ENCODE assay signal across 10 cellular contexts in genomic region chr12:89181271-89181920, GRCh38.
DNase-seq lines count a peak whose midpoint lies in the region; ATAC-seq and TF ChIP-seq lines count a peak whose summit lies in the region.
"Had no signal": no experiment of that assay in that cellular context is flagged by ENCODE, and none has a peak within 500 bp of the region (broad histone marks: within the 10 kb centered on the region; RNA-seq: fewer than 3 reads in every experiment).

No MANE protein-coding gene starts in this region.

- peak; percentile 66 for DNase-seq in GM04503 (ENCODE audit: low read depth)
- no peak for DNase-seq in activated CD4-positive, alpha-beta memory T cell treated with anti-CD3 and anti-CD28 coated beads for 36 hours
- DNase-seq in fibroblast of villous mesenchyme (ENCODE audit: low read depth), result peak; percentile 85
- DNase-seq in stimulated activated CD4-positive, alpha-beta T cell treated with anti-CD3 and anti-CD28 coated beads, Interleukin-4, amount 100 ng/mL, for 1 hour, result no peak
- no peak for DNase-seq in occipital lobe (lab: John Stamatoyannopoulos, UW)
- DNase-seq in activated CD4-positive, alpha-beta T cell treated with anti-CD3 and anti-CD28 coated beads for 1 hour, result no peak
- DNase-seq: activated CD4-positive, alpha-beta T cell treated with anti-CD3 and anti-CD28 coated beads, Interleukin-2, amount 50 U/mL, for 1 hour had no signal

- H3K4me1 ChIP-seq in ACC112 (ENCODE audit: control insufficient read depth, insufficient read depth, low read length, unreplicated experiment), result peaks cover 53% of the 10 kb centered on the region

- POLR2A ChIA-PET in activated CD4-positive, alpha-beta memory T cell treated with anti-CD3 and anti-CD28 coated beads for 36 hours (lab: Charles Lee), result interaction anchor here (0.8 to 2.8 kb wide), 9 partner anchors 15 to 170 kb away, joined by 3 to 20 read pairs (median 8); partner anchors contain the start of gene DUSP6

- TF ChIP-seq CTCF in fibroblast of villous mesenchyme (IDR thresholded peaks at IDR 0.05; ENCODE audit: insufficient read depth, low read depth, low read length), result no peak

- peaks cover 35% of the 10 kb centered on the region for H3K4me1 Mint-ChIP-seq in activated CD4-positive, alpha-beta memory T cell treated with anti-CD3 and anti-CD28 coated beads for 36 hours (ENCODE audit: low read depth)

- no peak for ATAC-seq in HG03342 (IDR thresholded peaks at IDR 0.05; ENCODE audit: unreplicated experiment)

- H3K27ac Mint-ChIP-seq in activated CD4-positive, alpha-beta memory T cell treated with anti-CD3 and anti-CD28 coated beads for 36 hours, result peak overlapping the region; percentile 74
- H3K27ac Mint-ChIP-seq: dendritic cell treated with granulocyte-macrophage colony-stimulating factor and Interleukin-4, amounts not matched to agents 40 ng/mL and 50 ng/mL, for 4 days had no signal

- H3K36me3 Mint-ChIP-seq in activated CD4-positive, alpha-beta memory T cell treated with anti-CD3 and anti-CD28 coated beads for 36 hours, result no peaks in the 10 kb centered on the region

- intact Hi-C loops in activated CD4-positive, alpha-beta memory T cell treated with anti-CD3 and anti-CD28 coated beads for 36 hours (cut with micrococcal nuclease), result loop anchor here (1.0 to 2.0 kb wide), 8 partner anchors 19 to 171 kb away; partner anchors contain the start of gene DUSP6

- CTCF ChIA-PET in activated CD4-positive, alpha-beta memory T cell treated with anti-CD3 and anti-CD28 coated beads for 36 hours (lab: Charles Lee), result interaction anchor here (0.6 to 1.5 kb wide), 5 partner anchors 12 to 264 kb away, joined by 3 to 6 read pairs (median 3); no protein-coding TSS in a partner anchor

- no peaks in the 10 kb centered on the region for H3K27me3 ChIP-seq in ACC112 (ENCODE audit: insufficient read depth, low read length)

- H3K36me3 ChIP-seq in ACC112 (ENCODE audit: insufficient read depth, low read length), result no peaks in the 10 kb centered on the region

- H3K79me2 ChIP-seq in ACC112 (ENCODE audit: control insufficient read depth, insufficient read depth, low read length, unreplicated experiment), result no peaks in the 10 kb centered on the region

- no peak overlapping the region for H2AFZ ChIP-seq in ACC112 (ENCODE audit: low read length, unreplicated experiment)

- peak overlapping the region; percentile 14 for H3K4me3 Mint-ChIP-seq in activated CD4-positive, alpha-beta memory T cell treated with anti-CD3 and anti-CD28 coated beads for 36 hours
- H3K4me3 Mint-ChIP-seq: dendritic cell treated with granulocyte-macrophage colony-stimulating factor and Interleukin-4, amounts not matched to agents 40 ng/mL and 50 ng/mL, for 4 days had no signal

- H3K27me3 Mint-ChIP-seq in activated CD4-positive, alpha-beta memory T cell treated with anti-CD3 and anti-CD28 coated beads for 36 hours, result no peaks in the 10 kb centered on the region
- H3K27me3 Mint-ChIP-seq: dendritic cell treated with granulocyte-macrophage colony-stimulating factor and Interleukin-4, amounts not matched to agents 40 ng/mL and 50 ng/mL, for 4 days had no signal

- no peaks in the 10 kb centered on the region for H3K9me3 Mint-ChIP-seq in activated CD4-positive, alpha-beta memory T cell treated with anti-CD3 and anti-CD28 coated beads for 36 hours
- H3K9me3 Mint-ChIP-seq: dendritic cell treated with granulocyte-macrophage colony-stimulating factor and Interleukin-4, amounts not matched to agents 40 ng/mL and 50 ng/mL, for 4 days had no signal

- no peak overlapping the region for H3K4me3 ChIP-seq in ACC112 (ENCODE audit: low read depth, low read length)
- no peak overlapping the region for H3K4me3 ChIP-seq in fibroblast of villous mesenchyme (ENCODE audit: low read depth, low read length)

- peak overlapping the region; percentile 80 for H3K27ac ChIP-seq in ACC112 (ENCODE audit: low read depth, low read length)

Comparison
In these comparisons a context has a peak if more than half of its experiments do, and no peak if none do; other contexts are left out.
1. DNase-seq: peak in GM04503 (single experiment) and fibroblast of villous mesenchyme (single experiment); none in activated CD4-positive, alpha-beta memory T cell treated with anti-CD3 and anti-CD28 coated beads for 36 hours (single experiment), stimulated activated CD4-positive, alpha-beta T cell treated with anti-CD3 and anti-CD28 coated beads, Interleukin-4, amount 100 ng/mL, for 1 hour (single experiment), occipital lobe (single experiment) and activated CD4-positive, alpha-beta T cell treated with anti-CD3 and anti-CD28 coated beads for 1 hour (single experiment).